28 cellular contexts compared by ENCODE assay signal in the genomic region with DNA sequence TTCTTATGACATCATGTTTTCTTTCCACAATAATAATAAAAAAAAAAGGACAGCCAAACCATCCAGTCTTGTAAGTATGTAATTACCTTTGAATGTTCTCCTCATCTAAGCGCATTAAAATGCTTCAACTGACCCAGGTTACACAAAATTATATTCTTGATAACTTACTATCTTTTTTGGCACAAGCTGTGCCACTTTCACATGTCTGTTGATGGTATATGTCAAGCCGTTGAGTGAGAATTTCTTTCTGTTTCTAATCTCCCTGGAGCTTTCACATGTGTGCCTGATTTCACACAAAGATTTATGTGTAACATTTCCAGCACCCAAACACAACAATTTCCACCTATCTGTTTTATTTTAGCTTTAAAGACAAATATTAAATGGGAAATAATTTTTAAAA.
"Had no signal": no experiment of that assay in that cellular context is flagged by ENCODE, and none has a peak within 500 bp of the region (broad histone marks: within the 10 kb centered on the region; RNA-seq: fewer than 3 reads in every experiment).

No MANE protein-coding gene starts in this region.

- H3K27ac ChIP-seq: ascending aorta, breast epithelium, cardiac muscle cell, coronary artery, dorsolateral prefrontal cortex, VCaP had no signal

- H3K4me1 ChIP-seq: ascending aorta, breast epithelium had no signal

- DNase-seq: activated CD4-positive, alpha-beta memory T cell treated with anti-CD3 and anti-CD28 coated beads, Interleukin-2, amount 10 ng/mL, durations not matched to agents 7 days and 5 days; activated CD4-positive, alpha-beta T cell treated with anti-CD3 and anti-CD28 coated beads for 1 hour; activated CD4-positive, alpha-beta T cell treated with anti-CD3 and anti-CD28 coated beads for 4 hours; activated CD4-positive, alpha-beta T cell treated with anti-CD3 and anti-CD28 coated beads, Interleukin-2, amount 10 ng/mL, durations not matched to agents 7 days and 5 days; activated CD4-positive, alpha-beta T cell treated with anti-CD3 and anti-CD28 coated beads, Interleukin-2, amount 50 U/mL, for 4 hours; activated CD8-positive, alpha-beta memory T cell treated with anti-CD3 and anti-CD28 coated beads, Interleukin-2, amount 50 U/mL, for 48 hours; activated gamma-delta T cell; activated naive CD4-positive, alpha-beta T cell; activated naive CD4-positive, alpha-beta T cell treated with anti-CD3 and anti-CD28 coated beads, Interleukin-2, amount 10 ng/mL, durations not matched to agents 7 days and 5 days; activated naive CD8-positive, alpha-beta T cell treated with anti-CD3 and anti-CD28 coated beads, Interleukin-2, amount 10 ng/mL, durations not matched to agents 7 days and 5 days; activated T-cell treated with anti-CD3 and anti-CD28 coated beads for 4 hours; activated T-cell treated with anti-CD3 and anti-CD28 coated beads, Interleukin-2, amount 50 U/mL, for 24 hours; activated T-cell treated with anti-CD3 and anti-CD28 coated beads, Interleukin-2, amount 50 U/mL, for 72 hours; dorsolateral prefrontal cortex; effector memory CD4-positive, alpha-beta T cell; endodermal cell; foreskin fibroblast; head of caudate nucleus; T-helper 17 cell; T1000 had no signal

- H3K36me3 ChIP-seq: ascending aorta, breast epithelium, cardiac muscle cell had no signal

- ATAC-seq: activated naive CD4-positive, alpha-beta T cell treated with anti-CD3 and anti-CD28 coated beads, Interleukin-2, amount 50 U/mL, for 72 hours; activated T-cell treated with anti-CD3 and anti-CD28 coated beads, Interleukin-2, amount 50 U/mL, for 72 hours; esophagus mucosa; T-helper 17 cell; WTC11 had no signal

- H3K4me3 ChIP-seq: ascending aorta, breast epithelium, cardiac muscle cell, coronary artery, dorsolateral prefrontal cortex had no signal

- H3K27me3 ChIP-seq: ascending aorta, breast epithelium, cardiac muscle cell, dorsolateral prefrontal cortex had no signal

- H3K9me3 ChIP-seq: ascending aorta, breast epithelium had no signal
